In genomic region chr2:63697160-63697559, GRCh38 we compare ENCODE assay signal across 23 cellular contexts.
A peak's percentile ranks its signal among the peaks of the same experiment; 100 is the strongest.
DNase-seq lines count a peak whose midpoint lies in the region; ATAC-seq, FAIRE-seq and TF ChIP-seq lines count a peak whose summit lies in the region.
"Had no signal": no experiment of that assay in that cellular context is flagged by ENCODE, and none has a peak within 500 bp of the region (broad histone marks: within the 10 kb centered on the region; RNA-seq: fewer than 3 reads in every experiment).

No MANE protein-coding gene starts in this region.

- no peaks in the 10 kb centered on the region for H4K20me1 ChIP-seq in HepG2 (ENCODE audit: insufficient read depth, low read length)
- no peaks in the 10 kb centered on the region for H4K20me1 ChIP-seq in mammary epithelial cell (ENCODE audit: insufficient read depth, low read length)
- H4K20me1 ChIP-seq: BLaER1 treated with 17β-estradiol and CSF1 and Interleukin-3, amounts not matched to agents 10 nM and 100 nM had no signal

- H3K4me1 Mint-ChIP-seq in HFFc6 (ENCODE audit: low read depth): peaks cover 43% of the 10 kb centered on the region
- H3K4me1 Mint-ChIP-seq: B cell; CD8-positive, alpha-beta memory T cell had no signal

- no peaks in the 10 kb centered on the region for H3K27me3 ChIP-seq in HepG2 (ENCODE audit: control insufficient read depth in 1 of 2, insufficient read depth in 2 of 2, low read length in 2 of 2)
- H3K27me3 ChIP-seq in subcutaneous abdominal adipose tissue (ENCODE audit: control insufficient read depth in 5 of 5, insufficient read depth in 4 of 5, low read length in 5 of 5): no peaks in the 10 kb centered on the region
- no peaks in the 10 kb centered on the region for H3K27me3 ChIP-seq in mammary epithelial cell (ENCODE audit: insufficient read depth, low read length)
- H3K27me3 ChIP-seq: BLaER1 treated with 17β-estradiol and CSF1 and Interleukin-3, amounts not matched to agents 10 nM and 100 nM had no signal

- FAIRE-seq in kidney (lab: Jason Lieb, UNC) (no peak), HepG2 (lab: Jason Lieb, UNC) (no peak)
- FAIRE-seq: A204.1, D721Med, GM12878 had no signal

- TF ChIP-seq POLR2A in HepG2 (IDR thresholded peaks at IDR 0.05; ENCODE audit: insufficient read depth in 1 of 2, low read depth in 2 of 2, low read length in 2 of 2): no peak

- no peak overlapping the region for H2AFZ ChIP-seq in HepG2 (ENCODE audit: low read length)
- no peak overlapping the region for H2AFZ ChIP-seq in mammary epithelial cell (ENCODE audit: low read depth, low read length)
- H2AFZ ChIP-seq: GM23338 had no signal

- DNase-seq in HFFc6 (no peak), kidney (no peak), HepG2 (ENCODE audit: low spot score) (no peak), mammary epithelial cell (no peak), retina (no peak), HuH-7 (ENCODE audit: low spot score) (no peak)
- DNase-seq: CD4-positive, alpha-beta T cell; CD8-positive, alpha-beta memory T cell; DMS 273 treated with DMSO at 0.1 percent for 48 hours; DMS79; EL; GDM1; H9 had no signal

- TF ChIP-seq RAD21 in HepG2 (CRISPR knock-in tag; IDR thresholded peaks at IDR 0.05): no peak

- H3K4me3 Mint-ChIP-seq in HFFc6: no peak overlapping the region
- H3K4me3 Mint-ChIP-seq: B cell; CD14-positive monocyte; CD4-positive, alpha-beta T cell; CD8-positive, alpha-beta memory T cell; GM23338; H9 had no signal

- ATAC-seq in HepG2: no peak
- ATAC-seq: GM12878, GM23338, HCT116 had no signal

- in situ Hi-C loops in HepG2 (cut with HindIII; ENCODE audit: extremely low pct_ligation_motif_present, low pct_unique_long_range_greater_than_20kb) (loop anchor here (5.0 kb wide), 1 partner anchor 155 kb away; no protein-coding TSS in a partner anchor), mammary epithelial cell (cut with MboI; ENCODE audit: low sequenced_read_pairs in 2 of 2) (loop anchor here (5.0 to 10.0 kb wide), 2 partner anchors 155 to 158 kb away; no protein-coding TSS in a partner anchor)

- no peaks in the 10 kb centered on the region for H3K9me3 ChIP-seq in kidney (ENCODE audit: control insufficient read depth in 1 of 2, low read length in 2 of 2)
- no peaks in the 10 kb centered on the region for H3K9me3 ChIP-seq in HepG2 (ENCODE audit: low read length)
- no peaks in the 10 kb centered on the region for H3K9me3 ChIP-seq in subcutaneous abdominal adipose tissue (ENCODE audit: control insufficient read depth in 5 of 5, low read length in 5 of 5)
- H3K9me3 ChIP-seq in mammary epithelial cell (replicated peaks; ENCODE audit: insufficient read depth, low read length): no peaks in the 10 kb centered on the region

- dilution Hi-C loops in mammary epithelial cell (cut with HindIII; ENCODE audit: low sequenced_read_pairs): no loop called here

- H3K9ac ChIP-seq in kidney (ENCODE audit: low read length in 2 of 2) (no peak overlapping the region), HepG2 (ENCODE audit: insufficient read depth, low read depth, low read length) (no peak overlapping the region), subcutaneous abdominal adipose tissue (ENCODE audit: low read length in 5 of 5) (no peak overlapping the region), mammary epithelial cell (ENCODE audit: insufficient read depth, low read length) (no peak overlapping the region)
- H3K9ac ChIP-seq: BLaER1 treated with 17β-estradiol and CSF1 and Interleukin-3, amounts not matched to agents 10 nM and 100 nM had no signal

- H3K36me3 ChIP-seq in kidney (ENCODE audit: control insufficient read depth in 1 of 2, insufficient read depth in 2 of 2, low read length in 2 of 2): no peaks in the 10 kb centered on the region
- no peaks in the 10 kb centered on the region for H3K36me3 ChIP-seq in HepG2 (replicated peaks in 1 of 2; ENCODE audit: control insufficient read depth in 1 of 2, insufficient read depth in 2 of 2, low read length in 2 of 2)
- H3K36me3 ChIP-seq in subcutaneous abdominal adipose tissue (ENCODE audit: control insufficient read depth in 5 of 5, insufficient read depth in 5 of 5, low read length in 5 of 5): no peaks in the 10 kb centered on the region
- H3K36me3 ChIP-seq in mammary epithelial cell (ENCODE audit: insufficient read depth, low read length): no peaks in the 10 kb centered on the region
- H3K36me3 ChIP-seq: BLaER1 treated with 17β-estradiol and CSF1 and Interleukin-3, amounts not matched to agents 10 nM and 100 nM had no signal

- H3K27ac Mint-ChIP-seq in HFFc6: 0 out of 2 replicates have a peak overlapping the region, but pooled peaks have one; percentile 23
- H3K27ac Mint-ChIP-seq: B cell; CD14-positive monocyte; CD4-positive, alpha-beta T cell; GM23338; H9 had no signal

- peaks cover 1% of the 10 kb centered on the region; the same call in 1 of the 2 replicates for H3K27me3 Mint-ChIP-seq in HFFc6 (ENCODE audit: insufficient read depth)
- H3K27me3 Mint-ChIP-seq: B cell; CD4-positive, alpha-beta T cell had no signal

- H3K79me2 ChIP-seq in HepG2 (ENCODE audit: insufficient read depth, low read length) (no peaks in the 10 kb centered on the region), mammary epithelial cell (ENCODE audit: insufficient read depth, low read length) (no peaks in the 10 kb centered on the region)

- H3K4me2 ChIP-seq in HepG2 (ENCODE audit: low read depth, low read length) (no peak overlapping the region), mammary epithelial cell (ENCODE audit: insufficient read depth, low read depth, low read length) (no peak overlapping the region)
- H3K4me2 ChIP-seq: BLaER1 treated with 17β-estradiol and CSF1 and Interleukin-3, amounts not matched to agents 10 nM and 100 nM; GM23338 had no signal

- POLR2A ChIA-PET in HepG2 (lab: Yijun Ruan, JAX): no interaction called here

- H3K27ac ChIP-seq in kidney (ENCODE audit: low read depth in 2 of 2, low read length in 2 of 2): peak overlapping the region; percentile 7 to 42
- H3K27ac ChIP-seq in HepG2 (ENCODE audit: extremely low read length, insufficient read depth, low read length): no peak overlapping the region
- H3K27ac ChIP-seq in subcutaneous abdominal adipose tissue (ENCODE audit: low read depth, low read length): peak overlapping the region; percentile 48
- no peak overlapping the region for H3K27ac ChIP-seq in mammary epithelial cell (ENCODE audit: insufficient read depth, low read depth, low read length)
- H3K27ac ChIP-seq: 22Rv1; BLaER1 treated with 17β-estradiol and CSF1 and Interleukin-3, amounts not matched to agents 10 nM and 100 nM had no signal

- 68% methylated on average over 4 of the region's 4 CpGs for WGBS in HepG2 (ENCODE audit: low lambda C conversion rate)
- WGBS in mammary epithelial cell (ENCODE audit: low coverage, missing lambda C conversion rate): 95% methylated on average over 4 of the region's 4 CpGs

- TF ChIP-seq EP300 in HepG2 (IDR thresholded peaks at IDR 0.05; ENCODE audit: low read depth in 2 of 2, low read length in 2 of 2) (no peak), HepG2 (CRISPR knock-in tag; IDR thresholded peaks at IDR 0.05; ENCODE audit: borderline replicate concordance) (no peak)

- intact Hi-C loops in kidney (cut with DNase I): no loop called here
- intact Hi-C loops in HepG2 (cut with micrococcal nuclease; ENCODE audit: unreplicated experiment): no loop called here
- intact Hi-C loops in mammary epithelial cell (cut with micrococcal nuclease): loop anchor here (5.0 to 10.0 kb wide), 3 partner anchors 95 to 1188 kb away; partner anchors contain the start of gene VPS54

- H3K36me3 Mint-ChIP-seq in HFFc6 (ENCODE audit: low read depth): no peaks in the 10 kb centered on the region
- H3K36me3 Mint-ChIP-seq: CD14-positive monocyte; CD8-positive, alpha-beta memory T cell had no signal

- no peaks in the 10 kb centered on the region for H3K9me3 Mint-ChIP-seq in HFFc6
- H3K9me3 Mint-ChIP-seq: CD4-positive, alpha-beta T cell; CD8-positive, alpha-beta memory T cell; GM23338; H9 had no signal

- H3K4me3 ChIP-seq in kidney (ENCODE audit: low read length in 2 of 2) (no peak overlapping the region), HepG2 (replicated peaks in 1 of 3; ENCODE audit: insufficient read depth in 1 of 3, low read depth in 2 of 3, low read length in 3 of 3) (no peak overlapping the region), subcutaneous abdominal adipose tissue (ENCODE audit: low read depth in 1 of 5, low read length in 5 of 5) (no peak overlapping the region), mammary epithelial cell (replicated peaks in 1 of 3; ENCODE audit: insufficient read depth in 1 of 3, low read depth in 2 of 3, low read length in 3 of 3) (no peak overlapping the region)
- H3K4me3 ChIP-seq: BLaER1 treated with 17β-estradiol and CSF1 and Interleukin-3, amounts not matched to agents 10 nM and 100 nM; GM12878; GM23338 had no signal

- H3K4me1 ChIP-seq in kidney (ENCODE audit: control insufficient read depth in 1 of 2, insufficient read depth in 1 of 2, low read depth in 1 of 2, low read length in 2 of 2): peaks cover 3 to 4% of the 10 kb centered on the region in 2 donors
- peaks cover 21% of the 10 kb centered on the region for H3K4me1 ChIP-seq in HepG2 (ENCODE audit: insufficient read depth, low read length)
- H3K4me1 ChIP-seq in subcutaneous abdominal adipose tissue (ENCODE audit: control insufficient read depth in 5 of 5, insufficient read depth in 5 of 5, low read length in 5 of 5): peaks cover 4 to 15% (median 10%) of the 10 kb centered on the region in 5 donors
- H3K4me1 ChIP-seq in mammary epithelial cell (ENCODE audit: insufficient read depth, low read length): peaks cover 25% of the 10 kb centered on the region

- CTCF ChIA-PET in HepG2 (lab: Yijun Ruan, JAX; ENCODE audit: low intra/inter-chr PET ratio, low total read pairs): no interaction called here
- CTCF ChIA-PET in mammary epithelial cell (lab: Charles Lee; ENCODE audit: low non-redundant PET): no interaction called here

- BruUV-seq in HepG2 (replicated peaks; lab: Mats Ljungman, UMichigan): no TSS peak
- no TSS peak for BruUV-seq in mammary epithelial cell (replicated peaks; lab: Mats Ljungman, UMichigan)

- TF ChIP-seq CTCF in HFFc6 (IDR thresholded peaks at IDR 0.05) (no peak), kidney (IDR thresholded peaks at IDR 0.05; ENCODE audit: borderline replicate concordance, extremely low read depth, insufficient read depth) (no peak), HepG2 (CRISPR knock-in tag; IDR thresholded peaks at IDR 0.05) (no peak), mammary epithelial cell (conservative IDR thresholded peaks at IDR 0.05 in 1 of 2, IDR thresholded peaks at IDR 0.05 in 1 of 2; ENCODE audit: extremely low read depth in 1 of 2, insufficient read depth in 1 of 2, low read depth in 1 of 2, low read length in 2 of 2) (no peak)

TF ChIP-seq in HepG2, 621 proteins besides CTCF, POLR2A, EP300 and RAD21 (continues in another document):
- TF ChIP-seq ZNF615 (CRISPR knock-in tag; IDR thresholded peaks at IDR 0.05; ENCODE audit: borderline replicate concordance) (no peak), TMF1 (CRISPR knock-in tag; IDR thresholded peaks at IDR 0.05; ENCODE audit: low read depth) (no peak), TGIF2 (CRISPR knock-in tag; IDR thresholded peaks at IDR 0.05) (no peak), ZNF484 (CRISPR knock-in tag; IDR thresholded peaks at IDR 0.05; ENCODE audit: borderline replicate concordance, low read depth) (no peak), DR1 (CRISPR knock-in tag; IDR thresholded peaks at IDR 0.05) (no peak), ZNF775 (CRISPR knock-in tag; IDR thresholded peaks at IDR 0.05; ENCODE audit: borderline replicate concordance) (no peak), CEBPB (IDR thresholded peaks at IDR 0.05; ENCODE audit: borderline replicate concordance, low read depth, low read length) (peak; percentile 43; the same call in 1 of the 2 replicates)

Comparison
In these comparisons a context has a peak if more than half of its experiments do, and no peak if none do; other contexts are left out.
1. H3K27ac ChIP-seq: peak in kidney (2 of 2) and subcutaneous abdominal adipose tissue (single experiment); none in HepG2 (single experiment) and mammary epithelial cell (single experiment).